18 cellular contexts compared by ENCODE assay signal in the genomic region with DNA sequence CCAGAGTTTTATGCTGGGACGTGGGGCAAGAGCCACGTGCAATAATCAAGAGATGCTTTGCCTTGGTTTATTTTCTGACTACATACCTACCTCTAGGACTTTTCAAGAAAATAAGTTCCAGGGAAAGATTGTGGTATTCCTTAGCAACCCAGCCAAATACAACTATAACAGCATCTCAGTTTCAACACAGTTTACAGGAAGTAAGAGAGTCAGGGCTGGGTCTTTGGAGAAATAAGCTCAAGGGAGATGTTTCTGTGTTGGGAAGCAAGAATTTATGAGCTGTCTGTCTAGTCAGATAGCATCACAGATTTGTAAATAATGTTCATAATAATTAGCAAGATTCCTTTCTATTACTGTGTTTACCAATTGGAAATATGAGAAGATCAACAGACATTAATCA. TPM values are rescaled to one million over a fixed set of nuclear protein-coding genes. Genes with fewer than 3 reads are reported as not detected.
A peak's percentile ranks its signal among the peaks of the same experiment; 100 is the strongest.
DNase-seq lines count a peak whose midpoint lies in the region; ATAC-seq and TF ChIP-seq lines count a peak whose summit lies in the region.
"Had no signal": no experiment of that assay in that cellular context is flagged by ENCODE, and none has a peak within 500 bp of the region (broad histone marks: within the 10 kb centered on the region; RNA-seq: fewer than 3 reads in every experiment).

No MANE protein-coding gene starts in this region.

- TF ChIP-seq CTCF in natural killer cell (IDR thresholded peaks at IDR 0.05) (no peak), gastroesophageal sphincter (IDR thresholded peaks at IDR 0.05) (no peak), upper lobe of right lung (IDR thresholded peaks at IDR 0.05) (no peak)

- no peaks in the 10 kb centered on the region for H3K9me3 Mint-ChIP-seq in natural killer cell treated with Interleukin-12 subunit alpha and Interleukin-12 subunit beta and Interleukin-15 and Interleukin-18, amount 100 ng/mL, for 72 hours
- H3K9me3 Mint-ChIP-seq in natural killer cell, result no peaks in the 10 kb centered on the region
- H3K9me3 Mint-ChIP-seq: activated CD8-positive, alpha-beta T cell treated with anti-CD3 and anti-CD28 coated beads for 36 hours had no signal

- no peaks in the 10 kb centered on the region for H3K27me3 Mint-ChIP-seq in natural killer cell treated with Interleukin-12 subunit alpha and Interleukin-12 subunit beta and Interleukin-15 and Interleukin-18, amount 100 ng/mL, for 72 hours
- H3K27me3 Mint-ChIP-seq in natural killer cell (ENCODE audit: low read depth in 2 of 2), result no peaks in the 10 kb centered on the region
- H3K27me3 Mint-ChIP-seq: activated CD8-positive, alpha-beta T cell treated with anti-CD3 and anti-CD28 coated beads for 36 hours had no signal

- no peaks in the 10 kb centered on the region for H3K27me3 ChIP-seq in gastroesophageal sphincter
- H3K27me3 ChIP-seq in upper lobe of right lung, result no peaks in the 10 kb centered on the region
- H3K27me3 ChIP-seq: pancreas, uterus had no signal

- TF ChIP-seq POLR2A in gastroesophageal sphincter (IDR thresholded peaks at IDR 0.05), result no peak

- H3K9me3 ChIP-seq in gastroesophageal sphincter, result no peaks in the 10 kb centered on the region
- no peaks in the 10 kb centered on the region for H3K9me3 ChIP-seq in upper lobe of right lung
- H3K9me3 ChIP-seq: pancreas, SK-N-SH, uterus had no signal

- peaks cover 5% of the 10 kb centered on the region for H3K36me3 Mint-ChIP-seq in natural killer cell treated with Interleukin-12 subunit alpha and Interleukin-12 subunit beta and Interleukin-15 and Interleukin-18, amount 100 ng/mL, for 72 hours
- no peaks in the 10 kb centered on the region for H3K36me3 Mint-ChIP-seq in natural killer cell

- no peak for TF ChIP-seq EP300 in gastroesophageal sphincter (IDR thresholded peaks at IDR 0.05)

- H3K27ac Mint-ChIP-seq in natural killer cell treated with Interleukin-12 subunit alpha and Interleukin-12 subunit beta and Interleukin-15 and Interleukin-18, amount 100 ng/mL, for 72 hours, result peak overlapping the region; percentile 56 to 80
- H3K27ac Mint-ChIP-seq in natural killer cell, result no peak overlapping the region
- H3K27ac Mint-ChIP-seq: activated CD8-positive, alpha-beta T cell treated with anti-CD3 and anti-CD28 coated beads for 36 hours had no signal

- H3K4me1 ChIP-seq in gastroesophageal sphincter, result peaks cover 6 to 43% (median 19%) of the 10 kb centered on the region in 3 donors
- H3K4me1 ChIP-seq in upper lobe of right lung, result peaks cover 42% of the 10 kb centered on the region
- H3K4me1 ChIP-seq: uterus had no signal

- intact Hi-C loops in natural killer cell (cut with micrococcal nuclease) (no loop called here), upper lobe of right lung (cut with DNase I) (no loop called here)

- H3K4me3 Mint-ChIP-seq in natural killer cell treated with Interleukin-12 subunit alpha and Interleukin-12 subunit beta and Interleukin-15 and Interleukin-18, amount 100 ng/mL, for 72 hours, result no peak overlapping the region
- no peak overlapping the region for H3K4me3 Mint-ChIP-seq in natural killer cell
- H3K4me3 Mint-ChIP-seq: activated CD8-positive, alpha-beta T cell treated with anti-CD3 and anti-CD28 coated beads for 36 hours had no signal

- no peak for DNase-seq in natural killer cell treated with Interleukin-12 subunit alpha and Interleukin-12 subunit beta and Interleukin-15 and Interleukin-18, amount 100 ng/mL, for 72 hours (ENCODE audit: low spot score)
- no peak for DNase-seq in natural killer cell
- DNase-seq in amniotic epithelial cell (ENCODE audit: low read depth), result peak; percentile 73
- no peak for DNase-seq in upper lobe of right lung
- no peak for DNase-seq in NCI-H510A treated with DMSO at 0.1 percent for 48 hours (lab: John Stamatoyannopoulos, UW)
- DNase-seq: activated CD8-positive, alpha-beta T cell treated with anti-CD3 and anti-CD28 coated beads for 36 hours; cortex of kidney; KBM-7; NCI-H146; NCI-H446; pancreas; SK-N-SH; stimulated activated naive CD4-positive, alpha-beta T cell; uterus had no signal

- no peaks in the 10 kb centered on the region for H3K36me3 ChIP-seq in gastroesophageal sphincter
- no peaks in the 10 kb centered on the region for H3K36me3 ChIP-seq in upper lobe of right lung
- H3K36me3 ChIP-seq: pancreas, uterus had no signal

- 50 to 58% methylated on average over 1 to 2 of the region's 2 CpGs for whole genome bisulfite sequencing in gastroesophageal sphincter (ENCODE audit: low coverage in 1 of 2), 2 donors

- peaks cover 53 to 66% of the 10 kb centered on the region in 2 donors for H3K4me1 Mint-ChIP-seq in natural killer cell treated with Interleukin-12 subunit alpha and Interleukin-12 subunit beta and Interleukin-15 and Interleukin-18, amount 100 ng/mL, for 72 hours (ENCODE audit: low read depth in 2 of 2)
- H3K4me1 Mint-ChIP-seq in natural killer cell, result peaks cover 40 to 55% of the 10 kb centered on the region in 2 donors

- no peak overlapping the region for H3K4me3 ChIP-seq in gastroesophageal sphincter
- no peak overlapping the region for H3K4me3 ChIP-seq in upper lobe of right lung
- H3K4me3 ChIP-seq: pancreas, PC-9, uterus had no signal

- ATAC-seq in natural killer cell treated with Interleukin-12 subunit alpha and Interleukin-12 subunit beta and Interleukin-15 and Interleukin-18, amount 100 ng/mL, for 72 hours, result no peak
- ATAC-seq in natural killer cell (no peak), gastroesophageal sphincter (peak; percentile 42), upper lobe of right lung (peak; percentile 47), GM21717 (IDR thresholded peaks at IDR 0.05; ENCODE audit: unreplicated experiment) (no peak), HG03378 (IDR thresholded peaks at IDR 0.05; ENCODE audit: unreplicated experiment) (no peak)
- ATAC-seq: activated CD8-positive, alpha-beta T cell treated with anti-CD3 and anti-CD28 coated beads for 36 hours had no signal

- H3K27ac ChIP-seq in gastroesophageal sphincter, result no peak overlapping the region
- H3K27ac ChIP-seq in upper lobe of right lung, result no peak overlapping the region
- H3K27ac ChIP-seq: pancreas, PC-9, uterus had no signal

RNA-seq across cellular contexts. Expression of gene MAP3K5, which starts 35.1 kb away (rescaled TPM):
- 10 to 100 TPM; 27.9 to 33.0 TPM for total RNA-seq in natural killer cell treated with Interleukin-12 subunit alpha and Interleukin-12 subunit beta and Interleukin-15 and Interleukin-18, amount 100 ng/mL, for 72 hours
- total RNA-seq in natural killer cell (10 to 100 TPM; 19.7 to 36.7 (median 35.4) TPM), gastroesophageal sphincter (10 to 100 TPM; 20.8 to 31.7 (median 23.4) TPM), upper lobe of right lung (32.5 TPM)

Comparison
In these comparisons a context has a peak if more than half of its experiments do, and no peak if none do; other contexts are left out.
1. H3K27ac Mint-ChIP-seq: peak in natural killer cell treated with Interleukin-12 subunit alpha and Interleukin-12 subunit beta and Interleukin-15 and Interleukin-18, amount 100 ng/mL, for 72 hours (2 of 2); none in natural killer cell (0 of 2).
2. ATAC-seq: peak in gastroesophageal sphincter (single experiment) and upper lobe of right lung (single experiment); none in natural killer cell treated with Interleukin-12 subunit alpha and Interleukin-12 subunit beta and Interleukin-15 and Interleukin-18, amount 100 ng/mL, for 72 hours (0 of 2), natural killer cell (0 of 3), GM21717 (single experiment) and HG03378 (single experiment).